In the genomic region with DNA sequence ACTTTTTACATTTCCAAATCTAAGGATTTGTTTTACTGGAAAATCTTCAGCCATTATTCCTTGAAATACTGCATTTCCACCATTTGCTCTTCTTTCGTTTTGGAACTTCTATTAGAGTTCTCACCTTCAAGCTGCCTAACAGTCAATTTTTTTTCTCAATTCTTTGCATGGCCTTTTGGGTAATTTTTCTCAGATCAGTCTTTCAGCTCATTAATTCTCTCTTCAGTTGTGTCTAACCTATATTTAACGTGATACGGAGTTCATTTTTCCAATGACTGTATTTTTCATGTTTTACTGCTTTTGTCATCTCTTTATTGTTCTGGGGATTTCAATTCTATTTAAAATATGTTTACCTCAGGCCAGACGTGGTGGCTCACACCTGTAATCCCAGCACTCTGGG, we compare ENCODE assay signal across 3 cellular contexts.
"Had no signal": no experiment of that assay in that cellular context is flagged by ENCODE, and none has a peak within 500 bp of the region (broad histone marks: within the 10 kb centered on the region; RNA-seq: fewer than 3 reads in every experiment).

No MANE protein-coding gene starts in this region.

- ATAC-seq: GM12878 had no signal

- H3K4me3 ChIP-seq: GM12878 had no signal

- DNase-seq: GDM1, GF-D8 had no signal
